1 cellular context compared by ENCODE assay signal in genomic region chr6:110878751-110879539, GRCh38.
TF ChIP-seq lines count a peak whose summit lies in the region.

No MANE protein-coding gene starts in this region.

TF ChIP-seq in HEK293, 187 proteins besides CTCF, POLR2A, EP300 and RAD21 (continued from another document and continues in another):
- TF ChIP-seq ZNF148 (tag by site-specific recombination; IDR thresholded peaks at IDR 0.05; ENCODE audit: borderline replicate concordance): no peak
- TF ChIP-seq, protein P1, sequence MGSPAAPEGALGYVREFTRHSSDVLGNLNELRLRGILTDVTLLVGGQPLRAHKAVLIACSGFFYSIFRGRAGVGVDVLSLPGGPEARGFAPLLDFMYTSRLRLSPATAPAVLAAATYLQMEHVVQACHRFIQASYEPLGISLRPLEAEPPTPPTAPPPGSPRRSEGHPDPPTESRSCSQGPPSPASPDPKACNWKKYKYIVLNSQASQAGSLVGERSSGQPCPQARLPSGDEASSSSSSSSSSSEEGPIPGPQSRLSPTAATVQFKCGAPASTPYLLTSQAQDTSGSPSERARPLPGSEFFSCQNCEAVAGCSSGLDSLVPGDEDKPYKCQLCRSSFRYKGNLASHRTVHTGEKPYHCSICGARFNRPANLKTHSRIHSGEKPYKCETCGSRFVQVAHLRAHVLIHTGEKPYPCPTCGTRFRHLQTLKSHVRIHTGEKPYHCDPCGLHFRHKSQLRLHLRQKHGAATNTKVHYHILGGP (tag by site-specific recombination; IDR thresholded peaks at IDR 0.05): no peak
- TF ChIP-seq ZBTB8A (tag by site-specific recombination; IDR thresholded peaks at IDR 0.05): no peak
- TF ChIP-seq ZNF600 (tag by site-specific recombination; IDR thresholded peaks at IDR 0.05): peak; percentile 43; the same call in 1 of the 2 replicates
- no peak for TF ChIP-seq ZNF350 (tag by site-specific recombination; IDR thresholded peaks at IDR 0.05)
- TF ChIP-seq ZNF37A (tag by site-specific recombination; IDR thresholded peaks at IDR 0.05): no peak
- TF ChIP-seq KLF17 (tag by site-specific recombination; IDR thresholded peaks at IDR 0.05): no peak
- no peak for TF ChIP-seq REPIN1 (tag by site-specific recombination; IDR thresholded peaks at IDR 0.05; ENCODE audit: low read depth)
- TF ChIP-seq, protein P2, sequence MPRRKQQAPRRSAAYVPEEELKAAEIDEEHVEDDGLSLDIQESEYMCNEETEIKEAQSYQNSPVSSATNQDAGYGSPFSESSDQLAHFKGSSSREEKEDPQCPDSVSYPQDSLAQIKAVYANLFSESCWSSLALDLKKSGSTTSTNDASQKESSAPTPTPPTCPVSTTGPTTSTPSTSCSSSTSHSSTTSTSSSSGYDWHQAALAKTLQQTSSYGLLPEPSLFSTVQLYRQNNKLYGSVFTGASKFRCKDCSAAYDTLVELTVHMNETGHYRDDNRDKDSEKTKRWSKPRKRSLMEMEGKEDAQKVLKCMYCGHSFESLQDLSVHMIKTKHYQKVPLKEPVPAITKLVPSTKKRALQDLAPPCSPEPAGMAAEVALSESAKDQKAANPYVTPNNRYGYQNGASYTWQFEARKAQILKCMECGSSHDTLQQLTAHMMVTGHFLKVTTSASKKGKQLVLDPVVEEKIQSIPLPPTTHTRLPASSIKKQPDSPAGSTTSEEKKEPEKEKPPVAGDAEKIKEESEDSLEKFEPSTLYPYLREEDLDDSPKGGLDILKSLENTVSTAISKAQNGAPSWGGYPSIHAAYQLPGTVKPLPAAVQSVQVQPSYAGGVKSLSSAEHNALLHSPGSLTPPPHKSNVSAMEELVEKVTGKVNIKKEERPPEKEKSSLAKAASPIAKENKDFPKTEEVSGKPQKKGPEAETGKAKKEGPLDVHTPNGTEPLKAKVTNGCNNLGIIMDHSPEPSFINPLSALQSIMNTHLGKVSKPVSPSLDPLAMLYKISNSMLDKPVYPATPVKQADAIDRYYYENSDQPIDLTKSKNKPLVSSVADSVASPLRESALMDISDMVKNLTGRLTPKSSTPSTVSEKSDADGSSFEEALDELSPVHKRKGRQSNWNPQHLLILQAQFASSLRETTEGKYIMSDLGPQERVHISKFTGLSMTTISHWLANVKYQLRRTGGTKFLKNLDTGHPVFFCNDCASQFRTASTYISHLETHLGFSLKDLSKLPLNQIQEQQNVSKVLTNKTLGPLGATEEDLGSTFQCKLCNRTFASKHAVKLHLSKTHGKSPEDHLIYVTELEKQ (tag by site-specific recombination; IDR thresholded peaks at IDR 0.05; ENCODE audit: borderline replicate concordance): no peak
- TF ChIP-seq, protein P3, sequence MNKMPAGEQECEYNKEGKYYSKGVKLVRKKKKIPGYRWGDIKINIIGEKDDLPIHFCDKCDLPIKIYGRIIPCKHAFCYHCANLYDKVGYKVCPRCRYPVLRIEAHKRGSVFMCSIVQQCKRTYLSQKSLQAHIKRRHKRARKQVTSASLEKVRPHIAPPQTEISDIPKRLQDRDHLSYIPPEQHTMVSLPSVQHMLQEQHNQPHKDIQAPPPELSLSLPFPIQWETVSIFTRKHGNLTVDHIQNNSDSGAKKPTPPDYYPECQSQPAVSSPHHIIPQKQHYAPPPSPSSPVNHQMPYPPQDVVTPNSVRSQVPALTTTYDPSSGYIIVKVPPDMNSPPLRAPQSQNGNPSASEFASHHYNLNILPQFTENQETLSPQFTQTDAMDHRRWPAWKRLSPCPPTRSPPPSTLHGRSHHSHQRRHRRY (tag by site-specific recombination; IDR thresholded peaks at IDR 0.05): no peak
- no peak for TF ChIP-seq ZNF174 (tag by site-specific recombination; IDR thresholded peaks at IDR 0.05)
- peak; percentile 30; the same call in 1 of the 2 replicates for TF ChIP-seq ZNF629 (tag by site-specific recombination; IDR thresholded peaks at IDR 0.05)
- TF ChIP-seq ZBTB7A (tag by site-specific recombination; IDR thresholded peaks at IDR 0.05; ENCODE audit: low read depth): no peak
- TF ChIP-seq ZNF140 (tag by site-specific recombination; IDR thresholded peaks at IDR 0.05): no peak
- no peak for TF ChIP-seq ZNF132 (tag by site-specific recombination; IDR thresholded peaks at IDR 0.05; ENCODE audit: borderline replicate concordance)
- TF ChIP-seq, protein P4, sequence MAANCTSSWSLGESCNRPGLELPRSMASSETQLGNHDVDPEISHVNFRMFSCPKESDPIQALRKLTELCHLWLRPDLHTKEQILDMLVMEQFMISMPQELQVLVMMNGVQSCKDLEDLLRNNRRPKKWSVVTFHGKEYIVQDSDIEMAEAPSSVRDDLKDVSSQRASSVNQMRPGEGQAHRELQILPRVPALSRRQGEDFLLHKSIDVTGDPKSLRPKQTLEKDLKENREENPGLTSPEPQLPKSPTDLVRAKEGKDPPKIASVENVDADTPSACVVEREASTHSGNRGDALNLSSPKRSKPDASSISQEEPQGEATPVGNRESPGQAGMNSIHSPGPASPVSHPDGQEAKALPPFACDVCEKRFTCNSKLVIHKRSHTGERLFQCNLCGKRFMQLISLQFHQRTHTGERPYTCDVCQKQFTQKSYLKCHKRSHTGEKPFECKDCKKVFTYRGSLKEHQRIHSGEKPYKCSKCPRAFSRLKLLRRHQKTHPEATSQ (tag by site-specific recombination; IDR thresholded peaks at IDR 0.05): no peak
- no peak for TF ChIP-seq ZNF292 (tag by site-specific recombination; IDR thresholded peaks at IDR 0.05; ENCODE audit: borderline replicate concordance, low read depth)
- TF ChIP-seq ZNF513 (tag by site-specific recombination; IDR thresholded peaks at IDR 0.05): no peak
- no peak for TF ChIP-seq ZNF155 (tag by site-specific recombination; IDR thresholded peaks at IDR 0.05)
- no peak for TF ChIP-seq ZNF24 (tag by site-specific recombination; IDR thresholded peaks at IDR 0.05)
- TF ChIP-seq ZNF10 (tag by site-specific recombination; IDR thresholded peaks at IDR 0.05): no peak
- TF ChIP-seq, protein P5, sequence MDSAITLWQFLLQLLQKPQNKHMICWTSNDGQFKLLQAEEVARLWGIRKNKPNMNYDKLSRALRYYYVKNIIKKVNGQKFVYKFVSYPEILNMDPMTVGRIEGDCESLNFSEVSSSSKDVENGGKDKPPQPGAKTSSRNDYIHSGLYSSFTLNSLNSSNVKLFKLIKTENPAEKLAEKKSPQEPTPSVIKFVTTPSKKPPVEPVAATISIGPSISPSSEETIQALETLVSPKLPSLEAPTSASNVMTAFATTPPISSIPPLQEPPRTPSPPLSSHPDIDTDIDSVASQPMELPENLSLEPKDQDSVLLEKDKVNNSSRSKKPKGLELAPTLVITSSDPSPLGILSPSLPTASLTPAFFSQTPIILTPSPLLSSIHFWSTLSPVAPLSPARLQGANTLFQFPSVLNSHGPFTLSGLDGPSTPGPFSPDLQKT (IDR thresholded peaks at IDR 0.05; ENCODE audit: borderline replicate concordance, low read depth, low read length): no peak
- TF ChIP-seq, protein P6, sequence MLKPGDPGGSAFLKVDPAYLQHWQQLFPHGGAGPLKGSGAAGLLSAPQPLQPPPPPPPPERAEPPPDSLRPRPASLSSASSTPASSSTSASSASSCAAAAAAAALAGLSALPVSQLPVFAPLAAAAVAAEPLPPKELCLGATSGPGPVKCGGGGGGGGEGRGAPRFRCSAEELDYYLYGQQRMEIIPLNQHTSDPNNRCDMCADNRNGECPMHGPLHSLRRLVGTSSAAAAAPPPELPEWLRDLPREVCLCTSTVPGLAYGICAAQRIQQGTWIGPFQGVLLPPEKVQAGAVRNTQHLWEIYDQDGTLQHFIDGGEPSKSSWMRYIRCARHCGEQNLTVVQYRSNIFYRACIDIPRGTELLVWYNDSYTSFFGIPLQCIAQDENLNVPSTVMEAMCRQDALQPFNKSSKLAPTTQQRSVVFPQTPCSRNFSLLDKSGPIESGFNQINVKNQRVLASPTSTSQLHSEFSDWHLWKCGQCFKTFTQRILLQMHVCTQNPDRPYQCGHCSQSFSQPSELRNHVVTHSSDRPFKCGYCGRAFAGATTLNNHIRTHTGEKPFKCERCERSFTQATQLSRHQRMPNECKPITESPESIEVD (tag by site-specific recombination; IDR thresholded peaks at IDR 0.05): peak; percentile 67
- TF ChIP-seq ZNF747 (tag by site-specific recombination; IDR thresholded peaks at IDR 0.05): no peak
- TF ChIP-seq ZNF777 (tag by site-specific recombination; IDR thresholded peaks at IDR 0.05; ENCODE audit: borderline replicate concordance): no peak
- no peak for TF ChIP-seq MEIS1 (CRISPR knock-in tag; IDR thresholded peaks at IDR 0.05; ENCODE audit: borderline replicate concordance)
- TF ChIP-seq ZNF561 (tag by site-specific recombination; IDR thresholded peaks at IDR 0.05; ENCODE audit: borderline replicate concordance): no peak
- TF ChIP-seq ZNF707 (tag by site-specific recombination; IDR thresholded peaks at IDR 0.05): no peak
- TF ChIP-seq ZNF26 (tag by site-specific recombination; IDR thresholded peaks at IDR 0.05): no peak
- no peak for TF ChIP-seq ZNF184 (tag by site-specific recombination; IDR thresholded peaks at IDR 0.05)
- no peak for TF ChIP-seq ZNF324 (tag by site-specific recombination; IDR thresholded peaks at IDR 0.05)
- TF ChIP-seq SP2 (tag by site-specific recombination; IDR thresholded peaks at IDR 0.05): no peak
- TF ChIP-seq ZNF175 (tag by site-specific recombination; IDR thresholded peaks at IDR 0.05): no peak
- no peak for TF ChIP-seq ZNF548 (tag by site-specific recombination; IDR thresholded peaks at IDR 0.05)
- no peak for TF ChIP-seq SETDB1 (IDR thresholded peaks at IDR 0.05; ENCODE audit: insufficient read length, low read length)
- TF ChIP-seq ZNF16 (tag by site-specific recombination; IDR thresholded peaks at IDR 0.05; ENCODE audit: low read depth): no peak
- TF ChIP-seq ZNF169 (tag by site-specific recombination; IDR thresholded peaks at IDR 0.05): no peak
- TF ChIP-seq ZFP37 (tag by site-specific recombination; IDR thresholded peaks at IDR 0.05): no peak
- TF ChIP-seq ZNF654 (tag by site-specific recombination; IDR thresholded peaks at IDR 0.05; ENCODE audit: low read depth): 0 out of 2 replicates have a peak, but pooled peaks have one; percentile 12
- TF ChIP-seq, protein P7, sequence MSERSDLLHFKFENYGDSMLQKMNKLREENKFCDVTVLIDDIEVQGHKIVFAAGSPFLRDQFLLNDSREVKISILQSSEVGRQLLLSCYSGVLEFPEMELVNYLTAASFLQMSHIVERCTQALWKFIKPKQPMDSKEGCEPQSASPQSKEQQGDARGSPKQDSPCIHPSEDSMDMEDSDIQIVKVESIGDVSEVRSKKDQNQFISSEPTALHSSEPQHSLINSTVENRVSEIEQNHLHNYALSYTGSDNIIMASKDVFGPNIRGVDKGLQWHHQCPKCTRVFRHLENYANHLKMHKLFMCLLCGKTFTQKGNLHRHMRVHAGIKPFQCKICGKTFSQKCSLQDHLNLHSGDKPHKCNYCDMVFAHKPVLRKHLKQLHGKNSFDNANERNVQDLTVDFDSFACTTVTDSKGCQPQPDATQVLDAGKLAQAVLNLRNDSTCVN (tag by site-specific recombination; optimal IDR thresholded peaks at IDR 0.05): no peak
- TF ChIP-seq ZNF426 (tag by site-specific recombination; IDR thresholded peaks at IDR 0.05): no peak
- TF ChIP-seq ZBTB48 (tag by site-specific recombination; IDR thresholded peaks at IDR 0.05): no peak
- no peak for TF ChIP-seq ZNF514 (tag by site-specific recombination; IDR thresholded peaks at IDR 0.05)
- TF ChIP-seq ZNF341 (tag by site-specific recombination; IDR thresholded peaks at IDR 0.05; ENCODE audit: low read depth): no peak
- no peak for TF ChIP-seq ZNF623 (tag by site-specific recombination; IDR thresholded peaks at IDR 0.05)
- TF ChIP-seq ZNF660 (tag by site-specific recombination; IDR thresholded peaks at IDR 0.05): no peak
- no peak for TF ChIP-seq TCF7L2 (IDR thresholded peaks at IDR 0.05; ENCODE audit: borderline replicate concordance, low read depth, low read length)
- no peak for TF ChIP-seq SCRT1 (tag by site-specific recombination; IDR thresholded peaks at IDR 0.05; ENCODE audit: borderline replicate concordance)
- no peak for TF ChIP-seq MYNN (tag by site-specific recombination; IDR thresholded peaks at IDR 0.05; ENCODE audit: borderline replicate concordance)
